Comparison of ENCODE assay signal across 1 cellular context in the genomic region with DNA sequence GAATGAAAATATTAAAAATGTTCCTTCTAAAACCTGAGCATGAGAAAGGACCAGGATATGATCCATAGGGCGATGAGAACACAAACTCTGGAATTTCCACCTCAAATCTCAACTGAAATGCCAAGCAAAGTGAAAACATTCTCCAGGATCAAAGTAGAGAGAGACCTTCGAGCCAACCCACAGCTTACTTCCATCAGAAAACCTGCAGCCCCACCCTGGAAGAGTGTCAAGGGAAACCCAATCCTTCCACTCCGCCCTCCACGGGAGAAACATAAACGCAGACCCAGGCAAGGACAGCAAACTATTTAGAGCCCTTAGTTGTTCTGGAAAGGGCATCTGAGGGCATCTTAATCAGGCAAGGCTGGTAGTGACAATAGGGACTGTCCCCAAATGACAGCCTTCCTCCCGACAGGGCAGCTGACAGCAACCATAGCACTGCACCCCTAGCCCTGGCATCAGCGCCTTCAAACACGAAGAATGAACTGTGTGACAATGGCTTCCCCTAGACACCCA.
TF ChIP-seq lines count a peak whose summit lies in the region.

No MANE protein-coding gene starts in this region.

TF ChIP-seq in IMR-90, 13 proteins besides CTCF, POLR2A, EP300 and RAD21:
- TF ChIP-seq, protein P1, sequence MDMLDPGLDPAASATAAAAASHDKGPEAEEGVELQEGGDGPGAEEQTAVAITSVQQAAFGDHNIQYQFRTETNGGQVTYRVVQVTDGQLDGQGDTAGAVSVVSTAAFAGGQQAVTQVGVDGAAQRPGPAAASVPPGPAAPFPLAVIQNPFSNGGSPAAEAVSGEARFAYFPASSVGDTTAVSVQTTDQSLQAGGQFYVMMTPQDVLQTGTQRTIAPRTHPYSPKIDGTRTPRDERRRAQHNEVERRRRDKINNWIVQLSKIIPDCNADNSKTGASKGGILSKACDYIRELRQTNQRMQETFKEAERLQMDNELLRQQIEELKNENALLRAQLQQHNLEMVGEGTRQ (IDR thresholded peaks at IDR 0.05; ENCODE audit: low read depth, low read length) = no peak
- TF ChIP-seq SMC3 (IDR thresholded peaks at IDR 0.05; ENCODE audit: low read depth, low read length) (no peak), NFE2L2 (IDR thresholded peaks at IDR 0.05; ENCODE audit: low read depth, low read length) (no peak), CHD1 (IDR thresholded peaks at IDR 0.05; ENCODE audit: low read depth, low read length) (no peak), FOS (IDR thresholded peaks at IDR 0.05; ENCODE audit: low read depth, low read length) (no peak), MAZ (IDR thresholded peaks at IDR 0.05; ENCODE audit: borderline replicate concordance, low read depth, low read length) (no peak), MAFK (IDR thresholded peaks at IDR 0.05; ENCODE audit: low read depth, low read length) (no peak), BHLHE40 (IDR thresholded peaks at IDR 0.05; ENCODE audit: low read depth, low read length) (no peak), MXI1 (IDR thresholded peaks at IDR 0.05; ENCODE audit: borderline replicate concordance, low read depth, low read length) (no peak), ELK1 (IDR thresholded peaks at IDR 0.05; ENCODE audit: borderline replicate concordance, low read depth, low read length) (no peak), RFX5 (IDR thresholded peaks at IDR 0.05; ENCODE audit: low read depth, low read length) (no peak), CEBPB (IDR thresholded peaks at IDR 0.05; ENCODE audit: low read depth, low read length) (no peak), RCOR1 (IDR thresholded peaks at IDR 0.05; ENCODE audit: insufficient replicate concordance, low read length) (no peak)
